In the genomic region with DNA sequence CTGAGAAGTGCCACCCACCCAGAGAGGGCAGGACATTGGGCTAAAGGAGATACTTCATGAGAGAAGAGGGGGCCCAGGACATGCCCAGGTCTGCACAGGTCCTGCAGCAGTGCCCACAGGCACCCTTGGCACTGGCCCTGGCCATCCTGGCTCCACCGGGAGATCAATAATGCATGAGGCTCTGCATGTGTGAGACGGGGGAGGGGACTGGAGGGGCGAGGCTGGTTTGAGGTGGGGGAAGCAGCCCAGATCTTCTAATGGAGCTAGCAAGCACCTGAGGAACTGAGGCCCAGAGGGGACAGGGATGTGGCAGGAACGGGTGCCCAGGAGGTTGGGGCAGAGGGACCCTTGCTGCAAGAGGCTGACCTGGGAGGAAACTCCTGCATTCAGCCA, we compare ENCODE assay signal across 8 cellular contexts. TPM values are rescaled to one million over a fixed set of nuclear protein-coding genes. Genes with fewer than 3 reads are reported as not detected.
A peak's percentile ranks its signal among the peaks of the same experiment; 100 is the strongest.
DNase-seq lines count a peak whose midpoint lies in the region; ATAC-seq and TF ChIP-seq lines count a peak whose summit lies in the region.

No MANE protein-coding gene starts in this region.

- DNase-seq in coronary artery (ENCODE audit: low spot score), result no peak
- no peak for DNase-seq in natural killer cell
- DNase-seq in epidermal melanocyte (ENCODE audit: insufficient read length, low spot score), result no peak
- DNase-seq in sciatic nerve (ENCODE audit: low spot score), result no peak
- DNase-seq in NCI-H1930 (lab: John Stamatoyannopoulos, UW), result no peak

- H3K36me3 Mint-ChIP-seq in natural killer cell, result no peaks in the 10 kb centered on the region

- H3K27ac ChIP-seq in BLaER1 treated with 17β-estradiol and CSF1 and Interleukin-3, amounts not matched to agents 10 nM and 100 nM, result peak overlapping the region; percentile 6 to 80 (median 71); a peak in 21 of 22 replicates
- H3K27ac ChIP-seq in KOPT-K1 (ENCODE audit: low read depth, low read length, poor library complexity, severe bottlenecking) (peak overlapping the region; percentile 63), coronary artery (peak overlapping the region; percentile 6 to 71)

- no peaks in the 10 kb centered on the region for H3K9me3 ChIP-seq in BLaER1 treated with 17β-estradiol and CSF1 and Interleukin-3, amounts not matched to agents 10 nM and 100 nM (replicated peaks in 1 of 11)
- no peaks in the 10 kb centered on the region for H3K9me3 ChIP-seq in KOPT-K1 (ENCODE audit: insufficient read depth, low read length, poor library complexity, severe bottlenecking)

- H3K4me2 ChIP-seq in BLaER1 treated with 17β-estradiol and CSF1 and Interleukin-3, amounts not matched to agents 10 nM and 100 nM, result peak overlapping the region; percentile 83 to 99 (median 98)

- H3K4me1 ChIP-seq in BLaER1 treated with 17β-estradiol and CSF1 and Interleukin-3, amounts not matched to agents 10 nM and 100 nM, result peaks cover 22 to 37% (median 26%) of the 10 kb centered on the region in 10 experiments

- H3K9me3 Mint-ChIP-seq in natural killer cell, result no peaks in the 10 kb centered on the region

- peak overlapping the region; percentile 90 to 98 for H3K27ac Mint-ChIP-seq in natural killer cell

- H4K20me1 ChIP-seq in BLaER1 treated with 17β-estradiol and CSF1 and Interleukin-3, amounts not matched to agents 10 nM and 100 nM, result peaks cover 0 to 24% (median 5%) of the 10 kb centered on the region in 11 experiments; a peak in 7 of 22 replicates

- peaks cover 15 to 43% of the 10 kb centered on the region in 2 donors for H3K4me1 Mint-ChIP-seq in natural killer cell

- H3K9ac ChIP-seq in BLaER1 treated with 17β-estradiol and CSF1 and Interleukin-3, amounts not matched to agents 10 nM and 100 nM, result peak overlapping the region; percentile 73 to 88 (median 80)

- intact Hi-C loops in natural killer cell (cut with micrococcal nuclease), result loop anchor here (1.0 to 10.0 kb wide), 2 partner anchors 10 to 86 kb away; a partner anchor contains a TSS
- intact Hi-C loops in sciatic nerve (cut with DNase I), result no loop called here

- no peak for ATAC-seq in natural killer cell
- no peak for ATAC-seq in sciatic nerve
- no peak for ATAC-seq in GM18861 (IDR thresholded peaks at IDR 0.05; ENCODE audit: unreplicated experiment)

- no peaks in the 10 kb centered on the region for H3K27me3 Mint-ChIP-seq in natural killer cell (ENCODE audit: low read depth in 2 of 2)

- no peaks in the 10 kb centered on the region for H3K27me3 ChIP-seq in BLaER1 treated with 17β-estradiol and CSF1 and Interleukin-3, amounts not matched to agents 10 nM and 100 nM

- peak overlapping the region; percentile 68 to 92 (median 86) for H3K4me3 ChIP-seq in BLaER1 treated with 17β-estradiol and CSF1 and Interleukin-3, amounts not matched to agents 10 nM and 100 nM
- peak overlapping the region; percentile 79 for H3K4me3 ChIP-seq in coronary artery

- H3K36me3 ChIP-seq in BLaER1 treated with 17β-estradiol and CSF1 and Interleukin-3, amounts not matched to agents 10 nM and 100 nM, result peaks cover 59 to 70% (median 64%) of the 10 kb centered on the region in 11 experiments
- peaks cover 59% of the 10 kb centered on the region for H3K36me3 ChIP-seq in KOPT-K1 (ENCODE audit: insufficient read depth, low read length)

- H3K4me3 Mint-ChIP-seq in natural killer cell, result peak overlapping the region; percentile 97

- TF ChIP-seq CTCF in coronary artery (IDR thresholded peaks at IDR 0.05) (no peak), natural killer cell (IDR thresholded peaks at IDR 0.05) (no peak)

RNA-seq across cellular contexts. Expression of a gene that starts 0.6 kb away (rescaled TPM):
- total RNA-seq in natural killer cell (100 to 1,000 TPM; 113 to 162 (median 119) TPM), sciatic nerve (13.5 TPM)

RNA-seq across cellular contexts. Expression of a gene that starts 10.3 kb away (rescaled TPM):
- total RNA-seq in natural killer cell, result 100 to 1,000 TPM; 106 to 232 (median 144) TPM
- 26.6 TPM for total RNA-seq in sciatic nerve

RNA-seq across cellular contexts. Expression of a gene that starts 10.4 kb away (rescaled TPM):
- total RNA-seq in natural killer cell, result 1 to 10 TPM; 1.7 to 3.1 (median 2.7) TPM
- 0.89 TPM for total RNA-seq in sciatic nerve

RNA-seq across cellular contexts. Expression of a gene that starts 20.0 kb away (rescaled TPM):
- total RNA-seq in natural killer cell, result 10 to 100 TPM; 33.7 to 38.0 (median 35.7) TPM
- 39.4 TPM for total RNA-seq in sciatic nerve

RNA-seq across cellular contexts. Expression of a gene that starts 29.9 kb away (rescaled TPM):
- under 1 TPM in 2 of 3 donors, not detected in 1; 0.09 TPM for total RNA-seq in natural killer cell
- 0.62 TPM for total RNA-seq in sciatic nerve
